ENCODE assay signal across 8 cellular contexts in genomic region chr9:6007770-6008168, GRCh38. TPM values are rescaled to one million over a fixed set of nuclear protein-coding genes. Genes with fewer than 3 reads are reported as not detected.
DNase-seq lines count a peak whose midpoint lies in the region; ATAC-seq lines count a peak whose summit lies in the region.

No MANE protein-coding gene starts in this region.

- peak overlapping the region; percentile 98 for H3K4ac ChIP-seq in mesendoderm (ENCODE audit: low read depth, low read length)

- peaks cover 69% of the 10 kb centered on the region for H3K4me1 Mint-ChIP-seq in activated CD4-positive, alpha-beta memory T cell treated with anti-CD3 and anti-CD28 coated beads, Interleukin-2, amount 10 ng/mL, durations not matched to agents 7 days and 5 days

- H3K23ac ChIP-seq in mesendoderm (ENCODE audit: low read length) = no peak overlapping the region

- H3K18ac ChIP-seq in mesendoderm (ENCODE audit: low read length) = peak overlapping the region; percentile 99

- POLR2A ChIA-PET in activated CD4-positive, alpha-beta memory T cell treated with anti-CD3 and anti-CD28 coated beads, Interleukin-2, amount 10 ng/mL, durations not matched to agents 7 days and 5 days (lab: Charles Lee) = interaction anchor here (0.8 to 3.0 kb wide), 19 partner anchors 8 to 749 kb away, joined by 3 to 27 read pairs (median 4); partner anchors contain the start of genes ERMP1, KDM4C, PLGRKT and RANBP6

- peak overlapping the region; percentile 96 for H3K27ac Mint-ChIP-seq in activated CD4-positive, alpha-beta memory T cell treated with anti-CD3 and anti-CD28 coated beads, Interleukin-2, amount 10 ng/mL, durations not matched to agents 7 days and 5 days

- H2AFZ ChIP-seq in ACC112 (ENCODE audit: low read length, unreplicated experiment) = peak overlapping the region; percentile 96

- peak overlapping the region; percentile 89 for H3K4me3 ChIP-seq in ACC112 (ENCODE audit: low read depth, low read length)
- H3K4me3 ChIP-seq in mesendoderm (ENCODE audit: low read length) = peak overlapping the region; percentile 88

- no CpG with 5 or more reads among the region's 54 CpGs for WGBS in mesendoderm (ENCODE audit: extremely low coverage, insufficient coverage, low lambda C conversion rate)

- H3K27me3 ChIP-seq in ACC112 (ENCODE audit: insufficient read depth, low read length) (no peaks in the 10 kb centered on the region), mesendoderm (ENCODE audit: insufficient read depth, low read length, poor library complexity) (no peaks in the 10 kb centered on the region)

- H2BK5ac ChIP-seq in mesendoderm (ENCODE audit: low read length) = no peak overlapping the region

- DNase-seq in NCI-H510A (lab: John Stamatoyannopoulos, UW) = peak; percentile 71
- DNase-seq in activated CD4-positive, alpha-beta memory T cell treated with anti-CD3 and anti-CD28 coated beads, Interleukin-2, amount 10 ng/mL, durations not matched to agents 7 days and 5 days = peak; percentile 79
- DNase-seq in effector CD8-positive, alpha-beta T cell (lab: John Stamatoyannopoulos, UW) = peak; percentile 76
- peak; percentile 91 for DNase-seq in mesendoderm
- DNase-seq in stimulated activated CD8-positive, alpha-beta memory T cell treated with anti-CD3 and anti-CD28 coated beads, Interleukin-15, amount 100 ng/mL, for 24 hours (ENCODE audit: low read depth) = peak; percentile 58

- peak overlapping the region; percentile 95 for H3K4me3 Mint-ChIP-seq in activated CD4-positive, alpha-beta memory T cell treated with anti-CD3 and anti-CD28 coated beads, Interleukin-2, amount 10 ng/mL, durations not matched to agents 7 days and 5 days

- no peaks in the 10 kb centered on the region for H3K27me3 Mint-ChIP-seq in activated CD4-positive, alpha-beta memory T cell treated with anti-CD3 and anti-CD28 coated beads, Interleukin-2, amount 10 ng/mL, durations not matched to agents 7 days and 5 days

- peak overlapping the region; percentile 98 for H3K56ac ChIP-seq in mesendoderm (ENCODE audit: low read length)

- peak overlapping the region; percentile 65 for H2BK120ac ChIP-seq in mesendoderm (ENCODE audit: low read depth, low read length)

- H3K4me2 ChIP-seq in mesendoderm (ENCODE audit: low read length) = no peak overlapping the region

- peaks cover 2% of the 10 kb centered on the region for H3K79me1 ChIP-seq in mesendoderm (ENCODE audit: low read length)

- H3K27ac ChIP-seq in ACC112 (ENCODE audit: low read depth, low read length) (peak overlapping the region; percentile 62), mesendoderm (ENCODE audit: low read depth, low read length) (peak overlapping the region; percentile 90)

- CTCF ChIA-PET in activated CD4-positive, alpha-beta memory T cell treated with anti-CD3 and anti-CD28 coated beads, Interleukin-2, amount 10 ng/mL, durations not matched to agents 7 days and 5 days (lab: Charles Lee) = interaction anchor here (1.3 to 2.3 kb wide), 3 partner anchors 16 to 175 kb away, joined by 3 to 12 read pairs (median 6); partner anchors contain the start of gene ERMP1

- no peak overlapping the region for H4K5ac ChIP-seq in mesendoderm (ENCODE audit: low read length)

- H3K9me3 Mint-ChIP-seq in activated CD4-positive, alpha-beta memory T cell treated with anti-CD3 and anti-CD28 coated beads, Interleukin-2, amount 10 ng/mL, durations not matched to agents 7 days and 5 days = no peaks in the 10 kb centered on the region

- H3K79me2 ChIP-seq in ACC112 (ENCODE audit: control insufficient read depth, insufficient read depth, low read length, unreplicated experiment) (peaks cover 47% of the 10 kb centered on the region), mesendoderm (ENCODE audit: control insufficient read depth, insufficient read depth, low read length) (peaks cover 16% of the 10 kb centered on the region)

- peaks cover 45% of the 10 kb centered on the region for H3K36me3 Mint-ChIP-seq in activated CD4-positive, alpha-beta memory T cell treated with anti-CD3 and anti-CD28 coated beads, Interleukin-2, amount 10 ng/mL, durations not matched to agents 7 days and 5 days (ENCODE audit: low read depth)

- H2AK5ac ChIP-seq in mesendoderm (ENCODE audit: low read length) = no peak overlapping the region

- ATAC-seq in GM18858 (IDR thresholded peaks at IDR 0.05; ENCODE audit: unreplicated experiment) (peak; percentile 23), HG03066 (IDR thresholded peaks at IDR 0.05; ENCODE audit: low read depth, unreplicated experiment) (peak; percentile 40)

- H3K4me1 ChIP-seq in ACC112 (ENCODE audit: control insufficient read depth, insufficient read depth, low read length, unreplicated experiment) (peaks cover 11% of the 10 kb centered on the region), mesendoderm (ENCODE audit: control insufficient read depth, low read depth, low read length) (no peaks in the 10 kb centered on the region)

- H4K8ac ChIP-seq in mesendoderm (ENCODE audit: low read depth, low read length) = no peak overlapping the region

- no peak overlapping the region for H2BK15ac ChIP-seq in mesendoderm (replicated peaks; ENCODE audit: low read depth)

- peak overlapping the region; percentile 86 for H3K9ac ChIP-seq in mesendoderm (ENCODE audit: low read length)

- H3K36me3 ChIP-seq in ACC112 (ENCODE audit: insufficient read depth, low read length) = peaks cover 4% of the 10 kb centered on the region; the same call in 1 of the 2 replicates
- no peaks in the 10 kb centered on the region for H3K36me3 ChIP-seq in mesendoderm (ENCODE audit: control insufficient read depth, insufficient read depth, low read length)

RNA-seq across cellular contexts. Expression of gene RANBP6, which starts 7.7 kb away (rescaled TPM):
- 10 to 100 TPM; 22.0 to 23.3 TPM for total RNA-seq in activated CD4-positive, alpha-beta memory T cell treated with anti-CD3 and anti-CD28 coated beads, Interleukin-2, amount 10 ng/mL, durations not matched to agents 7 days and 5 days
- polyA plus RNA-seq in mesendoderm (2013, experiment 1 of 2) = 12.7 TPM
- polyA plus RNA-seq in mesendoderm (2013, experiment 2 of 2) = 13.0 TPM

Comparison
In these comparisons a context has a peak if more than half of its experiments do, and no peak if none do; other contexts are left out.
1. Peak in every context shown above with its lines: DNase-seq, ATAC-seq, H3K4me3 ChIP-seq and H3K27ac ChIP-seq.